In the genomic region with DNA sequence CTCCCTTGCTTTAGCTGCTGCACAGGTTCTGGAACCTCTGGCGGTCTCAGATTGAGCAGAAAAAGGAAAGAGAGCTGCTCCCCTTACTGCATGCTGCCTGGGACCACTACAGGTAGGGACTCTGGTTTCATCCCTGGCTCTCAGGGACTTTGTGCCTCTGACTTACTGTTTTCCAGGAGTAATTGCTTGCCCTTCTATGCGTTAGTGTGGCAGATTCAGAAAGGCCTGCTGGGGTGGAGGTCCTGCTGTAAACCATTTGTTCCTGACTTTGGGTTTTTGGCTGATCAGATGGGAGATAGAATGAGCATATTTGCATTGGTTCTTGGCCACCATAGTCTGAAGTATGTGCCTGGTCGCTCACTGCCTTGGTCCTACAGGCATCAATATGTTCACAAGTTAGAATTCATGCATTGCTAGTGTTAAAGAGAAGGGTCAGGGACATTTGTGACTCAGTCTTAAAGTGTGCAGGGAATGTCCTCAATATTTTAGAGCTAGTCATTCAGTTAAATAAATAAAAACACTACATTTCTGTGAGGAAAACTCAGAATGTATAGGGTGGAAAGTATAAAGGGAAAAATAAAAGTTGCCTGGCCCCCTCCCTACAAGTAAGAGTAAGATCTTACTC, we compare ENCODE assay signal across 14 cellular contexts.
A peak's percentile ranks its signal among the peaks of the same experiment; 100 is the strongest.
DNase-seq lines count a peak whose midpoint lies in the region; ATAC-seq and TF ChIP-seq lines count a peak whose summit lies in the region.
"Had no signal": no experiment of that assay in that cellular context is flagged by ENCODE, and none has a peak within 500 bp of the region (broad histone marks: within the 10 kb centered on the region; RNA-seq: fewer than 3 reads in every experiment).

No MANE protein-coding gene starts in this region.

- no peak for TF ChIP-seq POLR2A in breast epithelium (IDR thresholded peaks at IDR 0.05)

- no peaks in the 10 kb centered on the region for H3K36me3 ChIP-seq in breast epithelium

- H3K4me3 ChIP-seq in breast epithelium: no peak overlapping the region
- H3K4me3 ChIP-seq: stomach had no signal

- intact Hi-C loops in activated T-helper 1 cell treated with anti-CD3 and anti-CD28 coated beads, Interleukin-12 subunit alpha, Interleukin-12 subunit beta, Interleukin-2, Interleukin-4 antibody, amounts not matched to agents 30 ng/mL and 10 ng/mL and 1 ng/mL, durations not matched to agents 14 hours and 24 hours and 36 hours (cut with micrococcal nuclease): loop anchor here (2.0 to 5.0 kb wide), 5 partner anchors 23 to 132 kb away; a partner anchor contains a TSS
- intact Hi-C loops in breast epithelium (cut with DNase I; ENCODE audit: low total_unique reads): no loop called here

- H3K4me3 Mint-ChIP-seq in activated T-helper 1 cell treated with anti-CD3 and anti-CD28 coated beads, Interleukin-12 subunit alpha, Interleukin-12 subunit beta, Interleukin-2, Interleukin-4 antibody, amounts not matched to agents 30 ng/mL and 10 ng/mL and 1 ng/mL, durations not matched to agents 14 hours and 24 hours and 36 hours: no peak overlapping the region
- H3K4me3 Mint-ChIP-seq: endodermal cell had no signal

- H3K9me3 Mint-ChIP-seq in activated T-helper 1 cell treated with anti-CD3 and anti-CD28 coated beads, Interleukin-12 subunit alpha, Interleukin-12 subunit beta, Interleukin-2, Interleukin-4 antibody, amounts not matched to agents 30 ng/mL and 10 ng/mL and 1 ng/mL, durations not matched to agents 14 hours and 24 hours and 36 hours: no peaks in the 10 kb centered on the region
- H3K9me3 Mint-ChIP-seq: endodermal cell had no signal

- TF ChIP-seq CTCF in breast epithelium (IDR thresholded peaks at IDR 0.05): no peak

- DNase-seq in ACHN (peak; percentile 24), GM04504 (ENCODE audit: low read depth) (peak; percentile 5), hepatic stellate cell (ENCODE audit: low spot score) (peak; percentile 66), breast epithelium (ENCODE audit: low spot score in 2 of 2) (no peak), NCI-H2107 treated with DMSO at 0.1 percent for 48 hours (lab: John Stamatoyannopoulos, UW; ENCODE audit: unreplicated experiment) (no peak)
- no peak for DNase-seq in activated T-helper 1 cell treated with anti-CD3 and anti-CD28 coated beads, Interleukin-12 subunit alpha, Interleukin-12 subunit beta, Interleukin-2, Interleukin-4 antibody, amounts not matched to agents 30 ng/mL and 10 ng/mL and 1 ng/mL, durations not matched to agents 14 hours and 24 hours and 36 hours (ENCODE audit: low spot score)
- DNase-seq: anterior cingulate cortex; endodermal cell; NCI-H2171; stimulated activated CD4-positive, alpha-beta T cell treated with anti-CD3 and anti-CD28 coated beads, Interleukin-2, amount 100 ng/mL, for 24 hours; stomach had no signal

- H3K9me3 ChIP-seq in breast epithelium: no peaks in the 10 kb centered on the region
- H3K9me3 ChIP-seq: stomach had no signal

- H3K27ac Mint-ChIP-seq in activated T-helper 1 cell treated with anti-CD3 and anti-CD28 coated beads, Interleukin-12 subunit alpha, Interleukin-12 subunit beta, Interleukin-2, Interleukin-4 antibody, amounts not matched to agents 30 ng/mL and 10 ng/mL and 1 ng/mL, durations not matched to agents 14 hours and 24 hours and 36 hours: peak overlapping the region; percentile 47
- H3K27ac Mint-ChIP-seq: endodermal cell, progenitor cell of endocrine pancreas had no signal

- H3K4me1 Mint-ChIP-seq in activated T-helper 1 cell treated with anti-CD3 and anti-CD28 coated beads, Interleukin-12 subunit alpha, Interleukin-12 subunit beta, Interleukin-2, Interleukin-4 antibody, amounts not matched to agents 30 ng/mL and 10 ng/mL and 1 ng/mL, durations not matched to agents 14 hours and 24 hours and 36 hours (ENCODE audit: low read depth): peaks cover 57% of the 10 kb centered on the region

- no peaks in the 10 kb centered on the region for H3K4me1 ChIP-seq in breast epithelium

- no peaks in the 10 kb centered on the region for H3K27me3 ChIP-seq in breast epithelium
- H3K27me3 ChIP-seq: stomach had no signal

- ATAC-seq in HG02763 (IDR thresholded peaks at IDR 0.05; ENCODE audit: unreplicated experiment): no peak
- no peak for ATAC-seq in GM19035 (IDR thresholded peaks at IDR 0.05; ENCODE audit: unreplicated experiment)

- peak overlapping the region in 1 of 2 donors; percentile 20 for H3K27ac ChIP-seq in breast epithelium
- H3K27ac ChIP-seq: stomach had no signal

- H3K36me3 Mint-ChIP-seq in activated T-helper 1 cell treated with anti-CD3 and anti-CD28 coated beads, Interleukin-12 subunit alpha, Interleukin-12 subunit beta, Interleukin-2, Interleukin-4 antibody, amounts not matched to agents 30 ng/mL and 10 ng/mL and 1 ng/mL, durations not matched to agents 14 hours and 24 hours and 36 hours (ENCODE audit: low read depth): peaks cover 63% of the 10 kb centered on the region

- H3K27me3 Mint-ChIP-seq in activated T-helper 1 cell treated with anti-CD3 and anti-CD28 coated beads, Interleukin-12 subunit alpha, Interleukin-12 subunit beta, Interleukin-2, Interleukin-4 antibody, amounts not matched to agents 30 ng/mL and 10 ng/mL and 1 ng/mL, durations not matched to agents 14 hours and 24 hours and 36 hours (ENCODE audit: insufficient read depth): no peaks in the 10 kb centered on the region
- H3K27me3 Mint-ChIP-seq: progenitor cell of endocrine pancreas had no signal

- in situ Hi-C loops in ACHN (cut with HindIII; ENCODE audit: low pct_ligation_motif_present, low pct_unique_long_range_greater_than_20kb, low sequenced_read_pairs): no loop called here

Comparison
In these comparisons a context has a peak if more than half of its experiments do, and no peak if none do; other contexts are left out.
1. DNase-seq: peak in ACHN (single experiment), GM04504 (single experiment) and hepatic stellate cell (single experiment); none in activated T-helper 1 cell treated with anti-CD3 and anti-CD28 coated beads, Interleukin-12 subunit alpha, Interleukin-12 subunit beta, Interleukin-2, Interleukin-4 antibody, amounts not matched to agents 30 ng/mL and 10 ng/mL and 1 ng/mL, durations not matched to agents 14 hours and 24 hours and 36 hours (single experiment), breast epithelium (0 of 2) and NCI-H2107 treated with DMSO at 0.1 percent for 48 hours (single experiment).